Comparison of ENCODE assay signal across 16 cellular contexts in the genomic region with DNA sequence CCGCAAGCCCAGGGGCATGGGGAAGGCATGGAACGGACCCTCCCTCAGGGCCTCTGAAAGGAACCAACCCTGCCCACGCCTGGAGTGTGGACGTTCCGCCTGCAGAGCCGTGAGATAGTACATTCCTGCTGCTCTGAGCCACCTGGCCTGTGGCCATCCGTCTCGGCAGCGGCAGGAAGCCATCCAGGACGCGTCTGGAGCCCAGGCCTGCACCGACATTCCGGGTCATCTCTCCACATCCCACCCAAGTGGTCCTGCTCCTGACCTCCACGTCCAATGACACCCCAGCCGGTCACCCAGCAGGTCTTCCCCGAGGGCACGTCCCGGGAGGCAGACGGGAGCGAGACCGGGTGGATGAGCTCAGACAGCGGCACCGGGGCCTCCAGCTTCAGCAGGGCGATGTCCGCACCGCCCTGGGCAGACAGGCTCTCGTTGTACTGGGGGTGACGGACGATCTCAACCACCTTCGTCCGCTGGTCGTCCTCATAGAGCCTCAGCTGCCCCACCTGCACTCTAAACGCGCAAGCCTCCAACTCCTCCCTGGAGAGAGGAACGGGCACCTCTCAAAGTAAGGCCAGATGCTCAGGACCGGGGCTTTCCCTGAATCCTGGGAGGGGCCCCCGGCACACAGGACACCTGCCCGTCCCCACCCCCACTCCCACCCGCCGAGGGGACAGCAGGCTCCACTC. TPM values are rescaled to one million over a fixed set of nuclear protein-coding genes. Genes with fewer than 3 reads are reported as not detected.
DNase-seq lines count a peak whose midpoint lies in the region; ATAC-seq and TF ChIP-seq lines count a peak whose summit lies in the region.
"Had no signal": no experiment of that assay in that cellular context is flagged by ENCODE, and none has a peak within 500 bp of the region (broad histone marks: within the 10 kb centered on the region; RNA-seq: fewer than 3 reads in every experiment).

No MANE protein-coding gene starts in this region.

- H3K79me1 ChIP-seq in trophoblast cell (ENCODE audit: low read length), result no peaks in the 10 kb centered on the region

- H2BK120ac ChIP-seq in trophoblast cell (ENCODE audit: insufficient read depth, low read length, poor library complexity), result no peak overlapping the region

- in situ Hi-C loops in T47D (cut with HindIII; ENCODE audit: low pct_unique_long_range_greater_than_20kb, low sequenced_read_pairs), result no loop called here

- H3K4ac ChIP-seq in trophoblast cell (ENCODE audit: low read depth, low read length), result no peak overlapping the region

- ATAC-seq in GM21717 (IDR thresholded peaks at IDR 0.05; ENCODE audit: unreplicated experiment), result no peak

- no peak for TF ChIP-seq CTCF in MCF 10A (IDR thresholded peaks at IDR 0.05; ENCODE audit: unreplicated experiment)
- no peak for TF ChIP-seq CTCF in hepatocyte (IDR thresholded peaks at IDR 0.05; ENCODE audit: poor library complexity)

- no peak overlapping the region for H3K14ac ChIP-seq in trophoblast cell (ENCODE audit: low read length)

- peaks cover 4% of the 10 kb centered on the region for H3K27me3 ChIP-seq in trophoblast cell (ENCODE audit: insufficient read depth, low read length)
- H3K27me3 ChIP-seq in hepatocyte, result peaks cover 9% of the 10 kb centered on the region

- H2AFZ ChIP-seq in trophoblast cell (ENCODE audit: insufficient read depth, low read length, poor library complexity) (no peak overlapping the region), hepatocyte (no peak overlapping the region)

- no peak overlapping the region for H2AK5ac ChIP-seq in trophoblast cell (ENCODE audit: low read length)

- DNase-seq in T47D (ENCODE audit: low read depth in 1 of 2, low spot score in 1 of 2) (peak; percentile 17 to 51), MCF 10A (ENCODE audit: unreplicated experiment) (no peak), dermis microvascular lymphatic vessel endothelial cell (ENCODE audit: low read depth in 2 of 2) (peak; percentile 49 to 61), trophoblast cell (peak; percentile 54), hepatocyte (ENCODE audit: low spot score) (no peak)
- DNase-seq: activated gamma-delta T cell; foreskin melanocyte; mesenchymal stem cell; MV-4-11; NCI-H2029 treated with DMSO at 0.1 percent for 48 hours; stimulated activated naive CD8-positive, alpha-beta T cell treated with anti-CD3 and anti-CD28 coated beads, Interleukin-15, Interleukin-2, amounts not matched to agents 100 U/mL and 50 U/mL, for 24 hours had no signal

- no peak overlapping the region for H2BK5ac ChIP-seq in trophoblast cell (ENCODE audit: low read depth, low read length, poor library complexity)

- no peaks in the 10 kb centered on the region for H3K79me2 ChIP-seq in trophoblast cell (ENCODE audit: control insufficient read depth, insufficient read depth, low read length, poor library complexity)
- H3K79me2 ChIP-seq in hepatocyte, result no peaks in the 10 kb centered on the region

- no peak overlapping the region for H4K12ac ChIP-seq in trophoblast cell (ENCODE audit: low read depth, low read length)

- peaks cover 17 to 28% of the 10 kb centered on the region in 2 experiments for H3K4me1 ChIP-seq in trophoblast cell (ENCODE audit: control insufficient read depth in 1 of 2, insufficient read depth in 2 of 2, low read length in 2 of 2)
- H3K4me1 ChIP-seq in hepatocyte (ENCODE audit: insufficient read depth), result peaks cover 8% of the 10 kb centered on the region
- H3K4me1 ChIP-seq: SJSA1 had no signal

- H3K18ac ChIP-seq in trophoblast cell (ENCODE audit: low read length), result no peak overlapping the region

- WGBS in trophoblast cell (ENCODE audit: extremely low coverage, insufficient coverage, insufficient read length), result no CpG with 5 or more reads among the region's 40 CpGs
- WGBS in hepatocyte (ENCODE audit: low lambda C conversion rate, missing lambda C conversion rate), result 81% methylated on average over 31 of the region's 40 CpGs

- CTCF ChIA-PET in MCF 10A (lab: Yijun Ruan, JAX), result no interaction called here

- H3K27ac Mint-ChIP-seq in MCF 10A (ENCODE audit: low read depth, unreplicated experiment), result no peak overlapping the region
- H3K27ac Mint-ChIP-seq: CD8-positive, alpha-beta T cell had no signal

- H3K27ac ChIP-seq in trophoblast cell (ENCODE audit: low read depth, low read length), result peak overlapping the region; percentile 20
- H3K27ac ChIP-seq in hepatocyte, result no peak overlapping the region
- H3K27ac ChIP-seq: SJSA1 had no signal

- intact Hi-C loops in MCF 10A (cut with micrococcal nuclease), result no loop called here

- H3K4me3 Mint-ChIP-seq in MCF 10A (ENCODE audit: unreplicated experiment), result no peak overlapping the region
- H3K4me3 Mint-ChIP-seq: CD8-positive, alpha-beta T cell had no signal

- no peaks in the 10 kb centered on the region for H3K9me3 Mint-ChIP-seq in MCF 10A (ENCODE audit: unreplicated experiment)
- H3K9me3 Mint-ChIP-seq: CD8-positive, alpha-beta T cell had no signal

- no peak overlapping the region for H3K23ac ChIP-seq in trophoblast cell (ENCODE audit: low read length)

- no peaks in the 10 kb centered on the region for H3K9me2 ChIP-seq in hepatocyte (replicated peaks; ENCODE audit: insufficient read depth)

- no peak overlapping the region for H3K9ac ChIP-seq in trophoblast cell (ENCODE audit: low read length)

- no peaks in the 10 kb centered on the region for H3K27me3 Mint-ChIP-seq in MCF 10A (ENCODE audit: insufficient read depth, unreplicated experiment)

- H3K36me3 ChIP-seq in trophoblast cell (ENCODE audit: control insufficient read depth in 1 of 2, insufficient read depth in 2 of 2, low read length in 2 of 2) (no peaks in the 10 kb centered on the region), hepatocyte (replicated peaks; ENCODE audit: insufficient read depth, low read depth) (no peaks in the 10 kb centered on the region)
- H3K36me3 ChIP-seq: SJSA1 had no signal

- H4K91ac ChIP-seq in trophoblast cell (ENCODE audit: low read depth, low read length), result no peak overlapping the region

- no TSS peak for BruUV-seq in MCF 10A (replicated peaks; lab: Mats Ljungman, UMichigan)

- H4K8ac ChIP-seq in trophoblast cell (ENCODE audit: low read depth, low read length), result no peak overlapping the region

- H3K9me3 ChIP-seq in trophoblast cell (ENCODE audit: insufficient read depth, low read depth, low read length) (peaks cover 3% of the 10 kb centered on the region), hepatocyte (ENCODE audit: low read depth) (no peaks in the 10 kb centered on the region)
- H3K9me3 ChIP-seq: SJSA1 had no signal

- no peak overlapping the region for H3K4me2 ChIP-seq in trophoblast cell (ENCODE audit: low read length)
- H3K4me2 ChIP-seq in hepatocyte, result no peak overlapping the region

- no peaks in the 10 kb centered on the region for H4K20me1 ChIP-seq in hepatocyte (ENCODE audit: insufficient read depth, poor library complexity, severe bottlenecking)

- no peaks in the 10 kb centered on the region for H3K36me3 Mint-ChIP-seq in MCF 10A (ENCODE audit: insufficient read depth, unreplicated experiment)
- H3K36me3 Mint-ChIP-seq: CD8-positive, alpha-beta T cell had no signal

- H3K4me1 Mint-ChIP-seq in MCF 10A (ENCODE audit: insufficient read depth, unreplicated experiment), result no peaks in the 10 kb centered on the region

- H2BK12ac ChIP-seq in trophoblast cell (ENCODE audit: low read length), result no peak overlapping the region

- POLR2A ChIA-PET in MCF 10A (lab: Yijun Ruan, JAX), result no interaction called here

- no peak overlapping the region for H3K4me3 ChIP-seq in trophoblast cell (ENCODE audit: low read depth, low read length)
- H3K4me3 ChIP-seq in hepatocyte, result no peak overlapping the region
- H3K4me3 ChIP-seq: SJSA1 had no signal

RNA-seq across cellular contexts. Expression of a gene that starts 21.3 kb away (rescaled TPM):
- total RNA-seq in MCF 10A (2022), result 163 and 172 TPM in 2 replicates
- total RNA-seq in dermis microvascular lymphatic vessel endothelial cell, result 34.1 and 40.1 TPM in 2 replicates
- polyA plus RNA-seq in trophoblast cell (2013), result 191 and 198 TPM in 2 replicates
- 76.0 and 78.8 TPM in 2 replicates for total RNA-seq in hepatocyte
- polyA plus RNA-seq in hepatocyte, result 150 and 183 TPM in 2 replicates

RNA-seq across cellular contexts. Expression of a gene that starts 32.3 kb away (rescaled TPM):
- not detected in 2 replicates for total RNA-seq in MCF 10A (2022)
- total RNA-seq in dermis microvascular lymphatic vessel endothelial cell, result not detected in 2 replicates
- polyA plus RNA-seq in trophoblast cell (2013), result not detected in 2 replicates
- not detected in 2 replicates for total RNA-seq in hepatocyte
- not detected in 2 replicates for polyA plus RNA-seq in hepatocyte
- total RNA-seq: CD8-positive, alpha-beta T cell; pulmonary artery endothelial cell; SJSA1 had no signal
- polyA plus RNA-seq: neural cell had no signal

RNA-seq across cellular contexts. Expression of a gene that starts 45.3 kb away (rescaled TPM):
- 0.49 and 0.75 TPM in 2 replicates for total RNA-seq in MCF 10A (2022)
- 0.64 and 1.6 TPM in 2 replicates for total RNA-seq in dermis microvascular lymphatic vessel endothelial cell
- 2.1 and 2.5 TPM in 2 replicates for polyA plus RNA-seq in trophoblast cell (2013)
- 1.8 and 3.0 TPM in 2 replicates for total RNA-seq in hepatocyte
- 2.4 and 5.5 TPM in 2 replicates for polyA plus RNA-seq in hepatocyte

RNA-seq across cellular contexts. Expression of a gene that starts 47.6 kb away (rescaled TPM):
- not detected in 2 replicates for total RNA-seq in MCF 10A (2022)
- total RNA-seq in dermis microvascular lymphatic vessel endothelial cell, result not detected in 2 replicates
- not detected in 2 replicates for polyA plus RNA-seq in trophoblast cell (2013)
- not detected in 2 replicates for total RNA-seq in hepatocyte
- polyA plus RNA-seq in hepatocyte, result not detected in 2 replicates
- total RNA-seq: CD8-positive, alpha-beta T cell; pulmonary artery endothelial cell; SJSA1 had no signal
- polyA plus RNA-seq: neural cell had no signal

RNA-seq across cellular contexts. Expression of a gene that starts 58.1 kb away (rescaled TPM):
- total RNA-seq in MCF 10A (2022) (not detected in 2 replicates), dermis microvascular lymphatic vessel endothelial cell (not detected in 2 replicates), hepatocyte (not detected in 2 replicates)
- not detected in 2 replicates for polyA plus RNA-seq in trophoblast cell (2013)
- polyA plus RNA-seq in hepatocyte, result not detected in 2 replicates
- total RNA-seq: CD8-positive, alpha-beta T cell; pulmonary artery endothelial cell; SJSA1 had no signal
- polyA plus RNA-seq: neural cell had no signal

Comparison
In these comparisons a context has a peak if more than half of its experiments do, and no peak if none do; other contexts are left out.
1. DNase-seq: peak in T47D (2 of 2), dermis microvascular lymphatic vessel endothelial cell (2 of 2) and trophoblast cell (2 of 2); none in MCF 10A (single experiment) and hepatocyte (single experiment).